Comparison of ENCODE assay signal across 7 cellular contexts in genomic region chr4:77599378-77599777, GRCh38.
A peak's percentile ranks its signal among the peaks of the same experiment; 100 is the strongest.
DNase-seq lines count a peak whose midpoint lies in the region; TF ChIP-seq lines count a peak whose summit lies in the region.

No MANE protein-coding gene starts in this region.

- H3K27ac ChIP-seq in WERI-Rb-1: no peak overlapping the region

- DNase-seq in GM04504 (ENCODE audit: low read depth): peak; percentile 16
- peak; percentile 40 for DNase-seq in HPDE6-E6E7 (ENCODE audit: extremely low spot score)
- peak; percentile 26 for DNase-seq in WERI-Rb-1
- peak; percentile 35 for DNase-seq in left kidney (ENCODE audit: low read depth, low spot score)
- no peak for DNase-seq in activated effector memory CD4-positive, alpha-beta T cell treated with anti-CD3 and anti-CD28 coated beads, Interleukin-2, amount 50 U/mL, for 16 hours
- no peak for DNase-seq in cerebellar nuclear complex (lab: John Stamatoyannopoulos, UW)
- no peak for DNase-seq in epidermal melanocyte (ENCODE audit: insufficient read length, low spot score)

- H3K36me3 ChIP-seq in WERI-Rb-1: no peaks in the 10 kb centered on the region

- TF ChIP-seq CTCF in WERI-Rb-1 (IDR thresholded peaks at IDR 0.05; ENCODE audit: low read depth, low read length): peak; percentile 67

- peaks cover 4% of the 10 kb centered on the region for H3K27me3 ChIP-seq in WERI-Rb-1 (ENCODE audit: insufficient read depth, low read depth, severe bottlenecking)

- H3K9me3 ChIP-seq in WERI-Rb-1 (ENCODE audit: severe bottlenecking): no peaks in the 10 kb centered on the region

- no peak overlapping the region for H3K4me3 ChIP-seq in WERI-Rb-1 (ENCODE audit: low read depth, low read length)

Comparison
In these comparisons a context has a peak if more than half of its experiments do, and no peak if none do; other contexts are left out.
1. DNase-seq: peak in GM04504 (single experiment), HPDE6-E6E7 (single experiment), WERI-Rb-1 (single experiment) and left kidney (single experiment); none in activated effector memory CD4-positive, alpha-beta T cell treated with anti-CD3 and anti-CD28 coated beads, Interleukin-2, amount 50 U/mL, for 16 hours (single experiment), cerebellar nuclear complex (0 of 2) and epidermal melanocyte (single experiment).